ENCODE assay signal across 2 cellular contexts in the genomic region with DNA sequence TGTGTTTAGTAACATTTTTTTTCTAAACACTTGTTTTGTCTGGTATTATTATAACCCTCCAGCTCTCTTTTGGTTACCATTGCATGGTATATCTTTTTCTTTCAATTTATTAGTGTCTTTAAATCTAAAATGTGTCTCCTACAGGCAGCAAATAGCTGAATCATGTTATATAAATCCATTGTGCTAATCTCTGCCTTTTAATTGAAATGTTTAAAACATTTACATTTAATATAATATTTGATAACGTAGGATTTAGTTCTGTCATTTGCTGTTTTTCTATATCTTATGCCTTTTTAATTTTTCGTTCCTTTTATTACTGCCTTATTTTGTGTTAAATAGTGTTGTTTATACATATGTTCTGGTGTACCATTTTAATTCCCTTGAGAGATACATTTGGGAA.
TF ChIP-seq lines count a peak whose summit lies in the region.

No MANE protein-coding gene starts in this region.

TF ChIP-seq in HEK293, 187 proteins besides CTCF, POLR2A, EP300 and RAD21:
- no peak for TF ChIP-seq ZNF777 (tag by site-specific recombination; IDR thresholded peaks at IDR 0.05; ENCODE audit: borderline replicate concordance)
- no peak for TF ChIP-seq ZNF600 (tag by site-specific recombination; IDR thresholded peaks at IDR 0.05)
- TF ChIP-seq SETDB1 (IDR thresholded peaks at IDR 0.05; ENCODE audit: insufficient read length, low read length), result peak; percentile 91

TF ChIP-seq in K562, 482 proteins besides CTCF, POLR2A, EP300 and RAD21:
- TF ChIP-seq, protein P1, sequence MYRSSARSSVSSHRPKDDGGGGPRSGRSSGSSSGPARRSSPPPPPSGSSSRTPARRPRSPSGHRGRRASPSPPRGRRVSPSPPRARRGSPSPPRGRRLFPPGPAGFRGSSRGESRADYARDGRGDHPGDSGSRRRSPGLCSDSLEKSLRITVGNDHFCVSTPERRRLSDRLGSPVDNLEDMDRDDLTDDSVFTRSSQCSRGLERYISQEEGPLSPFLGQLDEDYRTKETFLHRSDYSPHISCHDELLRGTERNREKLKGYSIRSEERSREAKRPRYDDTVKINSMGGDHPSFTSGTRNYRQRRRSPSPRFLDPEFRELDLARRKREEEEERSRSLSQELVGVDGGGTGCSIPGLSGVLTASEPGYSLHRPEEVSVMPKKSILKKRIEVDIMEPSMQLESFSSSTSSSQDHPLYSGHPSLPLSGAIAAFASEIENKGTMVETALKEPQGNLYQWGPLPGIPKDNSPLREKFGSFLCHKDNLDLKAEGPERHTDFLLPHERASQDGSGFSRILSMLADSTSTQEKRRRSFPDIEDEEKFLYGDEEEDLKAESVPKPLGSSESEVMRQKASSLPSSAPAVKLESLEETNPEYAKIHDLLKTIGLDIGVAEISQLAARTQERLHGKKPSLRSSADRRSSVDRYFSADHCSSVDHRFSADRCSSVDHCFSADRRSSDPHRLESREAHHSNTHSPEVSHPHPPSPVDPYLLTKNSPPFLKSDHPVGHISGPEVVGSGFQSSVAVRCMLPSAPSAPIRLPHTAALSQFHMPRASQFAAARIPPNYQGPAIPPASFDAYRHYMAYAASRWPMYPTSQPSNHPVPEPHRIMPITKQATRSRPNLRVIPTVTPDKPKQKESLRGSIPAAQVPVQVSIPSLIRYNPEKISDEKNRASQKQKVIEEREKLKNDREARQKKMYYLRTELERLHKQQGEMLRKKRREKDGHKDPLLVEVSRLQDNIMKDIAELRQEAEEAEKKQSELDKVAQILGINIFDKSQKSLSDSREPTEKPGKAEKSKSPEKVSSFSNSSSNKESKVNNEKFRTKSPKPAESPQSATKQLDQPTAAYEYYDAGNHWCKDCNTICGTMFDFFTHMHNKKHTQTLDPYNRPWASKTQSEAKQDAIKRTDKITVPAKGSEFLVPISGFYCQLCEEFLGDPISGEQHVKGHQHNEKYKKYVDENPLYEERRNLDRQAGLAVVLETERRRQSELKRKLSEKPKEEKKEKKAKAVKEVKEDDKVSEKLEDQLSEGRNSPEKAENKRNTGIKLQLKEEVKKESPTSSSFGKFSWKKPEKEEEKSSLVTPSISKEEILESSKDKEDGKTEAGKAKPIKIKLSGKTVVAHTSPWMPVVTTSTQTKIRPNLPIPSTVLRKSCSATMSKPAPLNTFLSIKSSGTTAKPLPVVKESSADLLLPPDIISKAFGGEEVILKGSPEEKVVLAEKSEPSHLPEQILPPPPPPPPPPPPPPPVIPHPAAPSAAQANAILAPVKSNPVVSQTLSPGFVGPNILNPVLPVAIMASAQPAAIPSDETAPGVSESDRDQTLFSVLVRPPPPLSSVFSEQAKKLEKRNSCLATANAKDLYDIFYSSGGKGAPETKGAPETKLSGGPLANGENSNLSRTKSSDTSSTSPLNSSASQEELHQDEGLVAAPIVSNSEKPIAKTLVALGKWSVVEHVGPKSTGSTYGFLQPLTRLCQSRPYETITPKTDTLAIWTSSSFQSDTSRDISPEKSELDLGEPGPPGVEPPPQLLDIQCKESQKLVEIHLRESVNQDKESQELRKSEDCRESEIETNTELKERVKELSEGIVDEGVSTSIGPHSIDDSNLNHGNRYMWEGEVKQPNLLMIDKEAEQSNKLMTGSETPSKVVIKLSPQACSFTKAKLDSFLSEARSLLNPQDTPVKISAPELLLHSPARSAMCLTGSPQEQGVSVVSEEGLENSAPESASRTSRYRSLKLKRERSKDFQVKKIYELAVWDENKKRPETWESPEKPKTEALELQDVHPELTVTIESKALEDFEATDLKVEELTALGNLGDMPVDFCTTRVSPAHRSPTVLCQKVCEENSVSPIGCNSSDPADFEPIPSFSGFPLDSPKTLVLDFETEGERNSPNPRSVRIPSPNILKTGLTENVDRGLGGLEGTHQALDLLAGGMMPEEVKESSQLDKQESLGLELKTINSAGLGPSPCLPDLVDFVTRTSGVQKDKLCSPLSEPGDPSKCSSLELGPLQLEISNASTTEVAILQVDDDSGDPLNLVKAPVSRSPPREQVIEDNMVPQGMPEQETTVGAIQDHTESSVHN (IDR thresholded peaks at IDR 0.05; ENCODE audit: borderline replicate concordance in 1 of 2, low read depth in 1 of 2), result no peak
- TF ChIP-seq RBM25 (IDR thresholded peaks at IDR 0.05; ENCODE audit: low read depth, low read length, severe bottlenecking), result peak; percentile 47
- peak; percentile 88 for TF ChIP-seq ZNF507 (tag; conservative IDR thresholded peaks at IDR 0.05)
